21 cellular contexts compared by ENCODE assay signal in genomic region chr11:42049650-42050049, GRCh38.
DNase-seq lines count a peak whose midpoint lies in the region; ATAC-seq, FAIRE-seq and TF ChIP-seq lines count a peak whose summit lies in the region.
"Had no signal": no experiment of that assay in that cellular context is flagged by ENCODE, and none has a peak within 500 bp of the region (broad histone marks: within the 10 kb centered on the region; RNA-seq: fewer than 3 reads in every experiment).

No MANE protein-coding gene starts in this region.

- H3K4me1 ChIP-seq in adrenal gland (replicated peaks in 1 of 2) = no peaks in the 10 kb centered on the region

- H3K9me3 Mint-ChIP-seq in activated naive CD4-positive, alpha-beta T cell treated with anti-CD3 and anti-CD28 coated beads, Interleukin-2, amount 50 U/mL, for 72 hours = peaks cover 19 to 24% of the 10 kb centered on the region in 2 donors
- H3K9me3 Mint-ChIP-seq: H9 had no signal

- H3K27ac ChIP-seq in 22Rv1 (peak overlapping the region; percentile 76), adrenal gland (no peak overlapping the region)
- H3K27ac ChIP-seq: BLaER1 treated with 17β-estradiol and CSF1 and Interleukin-3, amounts not matched to agents 10 nM and 100 nM had no signal

- H3K4me3 ChIP-seq in cardiac fibroblast (replicated peaks in 1 of 2; ENCODE audit: low read depth in 2 of 2, low read length in 2 of 2) = no peak overlapping the region
- H3K4me3 ChIP-seq in fibroblast of pulmonary artery (replicated peaks; ENCODE audit: low read depth, low read length) = no peak overlapping the region
- no peak overlapping the region for H3K4me3 ChIP-seq in adrenal gland
- H3K4me3 ChIP-seq: BLaER1 treated with 17β-estradiol and CSF1 and Interleukin-3, amounts not matched to agents 10 nM and 100 nM; GM12878 had no signal

- no peak for FAIRE-seq in D721Med (lab: Jason Lieb, UNC)
- FAIRE-seq: G401.6, GM12878, GM19239, H1 had no signal

- 75 to 88% (median 80%) methylated on average over 1 of the region's 1 CpG for WGBS in adrenal gland, 4 donors

- H3K27ac Mint-ChIP-seq in activated naive CD4-positive, alpha-beta T cell treated with anti-CD3 and anti-CD28 coated beads, Interleukin-2, amount 50 U/mL, for 72 hours = no peak overlapping the region
- H3K27ac Mint-ChIP-seq: B cell; CD8-positive, alpha-beta T cell; H9 had no signal

- no peak for ATAC-seq in activated naive CD4-positive, alpha-beta T cell treated with anti-CD3 and anti-CD28 coated beads, Interleukin-2, amount 50 U/mL, for 72 hours
- ATAC-seq: CD8-positive, alpha-beta T cell; GM12878 had no signal

- no peak for TF ChIP-seq CTCF in 22Rv1 (IDR thresholded peaks at IDR 0.05)
- TF ChIP-seq CTCF in cardiac fibroblast (IDR thresholded peaks at IDR 0.05; ENCODE audit: low read depth, low read length) = no peak
- no peak for TF ChIP-seq CTCF in fibroblast of pulmonary artery (IDR thresholded peaks at IDR 0.05; ENCODE audit: low read length, missing control alignments)
- TF ChIP-seq CTCF in adrenal gland (IDR thresholded peaks at IDR 0.05) = no peak
- no peak for TF ChIP-seq CTCF in D721Med (IDR thresholded peaks at IDR 0.05; ENCODE audit: insufficient read depth, missing control alignments)

- DNase-seq in GM04504 (ENCODE audit: low read depth) = peak; percentile 45
- peak; percentile 14 to 51 for DNase-seq in cardiac fibroblast (ENCODE audit: low read depth in 2 of 2)
- peak; percentile 43 for DNase-seq in fibroblast of pulmonary artery (ENCODE audit: low read depth)
- no peak for DNase-seq in activated naive CD4-positive, alpha-beta T cell treated with anti-CD3 and anti-CD28 coated beads, Interleukin-2, amount 50 U/mL, for 72 hours (ENCODE audit: low spot score in 2 of 2)
- no peak for DNase-seq in HPDE6-E6E7 (ENCODE audit: extremely low spot score)
- no peak for DNase-seq in adrenal gland
- no peak for DNase-seq in D721Med (ENCODE audit: insufficient read length, low spot score)
- DNase-seq: Calu3; CD8-positive, alpha-beta T cell; DMS 273 treated with DMSO at 0.1 percent for 48 hours; DMS53; DND-41; H9; KG1 had no signal

- TF ChIP-seq POLR2A in adrenal gland (IDR thresholded peaks at IDR 0.05) = no peak

- H3K27me3 ChIP-seq in adrenal gland = no peaks in the 10 kb centered on the region
- H3K27me3 ChIP-seq: BLaER1 treated with 17β-estradiol and CSF1 and Interleukin-3, amounts not matched to agents 10 nM and 100 nM had no signal

- H3K36me3 ChIP-seq in adrenal gland (replicated peaks in 1 of 2) = no peaks in the 10 kb centered on the region
- H3K36me3 ChIP-seq: BLaER1 treated with 17β-estradiol and CSF1 and Interleukin-3, amounts not matched to agents 10 nM and 100 nM had no signal

- H3K36me3 Mint-ChIP-seq in activated naive CD4-positive, alpha-beta T cell treated with anti-CD3 and anti-CD28 coated beads, Interleukin-2, amount 50 U/mL, for 72 hours = no peaks in the 10 kb centered on the region
- H3K36me3 Mint-ChIP-seq: CD8-positive, alpha-beta T cell had no signal

- H3K9me3 ChIP-seq in adrenal gland (replicated peaks in 1 of 3) = no peaks in the 10 kb centered on the region
- H3K9me3 ChIP-seq: BLaER1 treated with 17β-estradiol and CSF1 and Interleukin-3, amounts not matched to agents 10 nM and 100 nM had no signal

- intact Hi-C loops in adrenal gland (cut with DNase I) = no loop called here

Comparison
In these comparisons a context has a peak if more than half of its experiments do, and no peak if none do; other contexts are left out.
1. DNase-seq: peak in GM04504 (single experiment), cardiac fibroblast (2 of 2) and fibroblast of pulmonary artery (single experiment); none in activated naive CD4-positive, alpha-beta T cell treated with anti-CD3 and anti-CD28 coated beads, Interleukin-2, amount 50 U/mL, for 72 hours (0 of 2), HPDE6-E6E7 (single experiment), adrenal gland (0 of 7) and D721Med (single experiment).